8 cellular contexts compared by ENCODE assay signal in genomic region chr14:105420141-105420975, GRCh38. TPM values are rescaled to one million over a fixed set of nuclear protein-coding genes. Genes with fewer than 3 reads are reported as not detected.
DNase-seq lines count a peak whose midpoint lies in the region; ATAC-seq lines count a peak whose summit lies in the region.

No MANE protein-coding gene starts in this region.

- peak overlapping the region; percentile 92 for H3K27ac Mint-ChIP-seq in activated CD4-positive, alpha-beta T cell treated with anti-CD3 and anti-CD28 coated beads, Interleukin-2, amount 10 ng/mL, durations not matched to agents 24 days and 14 days
- peak overlapping the region; percentile 83 for H3K27ac Mint-ChIP-seq in activated naive CD4-positive, alpha-beta T cell treated with anti-CD3 and anti-CD28 coated beads, Interleukin-2, amount 10 ng/mL, durations not matched to agents 7 days and 5 days
- H3K27ac Mint-ChIP-seq in stimulated activated naive CD8-positive, alpha-beta T cell treated with anti-CD3 and anti-CD28 coated beads, Interleukin-15, Interleukin-2, amounts not matched to agents 100 ng/mL and 50 ng/mL, for 24 hours: peak overlapping the region; percentile 94

- H3K36me3 Mint-ChIP-seq in activated CD4-positive, alpha-beta T cell treated with anti-CD3 and anti-CD28 coated beads, Interleukin-2, amount 10 ng/mL, durations not matched to agents 24 days and 14 days (ENCODE audit: low read depth): peaks cover 14% of the 10 kb centered on the region
- peaks cover 6% of the 10 kb centered on the region for H3K36me3 Mint-ChIP-seq in activated naive CD4-positive, alpha-beta T cell treated with anti-CD3 and anti-CD28 coated beads, Interleukin-2, amount 10 ng/mL, durations not matched to agents 7 days and 5 days
- H3K36me3 Mint-ChIP-seq in stimulated activated naive CD8-positive, alpha-beta T cell treated with anti-CD3 and anti-CD28 coated beads, Interleukin-15, Interleukin-2, amounts not matched to agents 100 ng/mL and 50 ng/mL, for 24 hours (ENCODE audit: low read depth): peaks cover 24% of the 10 kb centered on the region

- no peaks in the 10 kb centered on the region for H3K9me3 ChIP-seq in iPS-20b (ENCODE audit: insufficient read depth, low read depth, low read length)

- peak overlapping the region; percentile 94 for H3K4me3 Mint-ChIP-seq in activated CD4-positive, alpha-beta T cell treated with anti-CD3 and anti-CD28 coated beads, Interleukin-2, amount 10 ng/mL, durations not matched to agents 24 days and 14 days
- peak overlapping the region; percentile 85 for H3K4me3 Mint-ChIP-seq in activated naive CD4-positive, alpha-beta T cell treated with anti-CD3 and anti-CD28 coated beads, Interleukin-2, amount 10 ng/mL, durations not matched to agents 7 days and 5 days
- peak overlapping the region; percentile 90 for H3K4me3 Mint-ChIP-seq in stimulated activated naive CD8-positive, alpha-beta T cell treated with anti-CD3 and anti-CD28 coated beads, Interleukin-15, Interleukin-2, amounts not matched to agents 100 ng/mL and 50 ng/mL, for 24 hours

- H3K27ac ChIP-seq in iPS-20b (ENCODE audit: low read length): peak overlapping the region; percentile 87

- intact Hi-C loops in activated CD4-positive, alpha-beta T cell treated with anti-CD3 and anti-CD28 coated beads, Interleukin-2, amount 10 ng/mL, durations not matched to agents 24 days and 14 days (cut with micrococcal nuclease): no loop called here

- no peaks in the 10 kb centered on the region for H3K9me3 Mint-ChIP-seq in activated CD4-positive, alpha-beta T cell treated with anti-CD3 and anti-CD28 coated beads, Interleukin-2, amount 10 ng/mL, durations not matched to agents 24 days and 14 days
- no peaks in the 10 kb centered on the region for H3K9me3 Mint-ChIP-seq in activated naive CD4-positive, alpha-beta T cell treated with anti-CD3 and anti-CD28 coated beads, Interleukin-2, amount 10 ng/mL, durations not matched to agents 7 days and 5 days
- H3K9me3 Mint-ChIP-seq in stimulated activated naive CD8-positive, alpha-beta T cell treated with anti-CD3 and anti-CD28 coated beads, Interleukin-15, Interleukin-2, amounts not matched to agents 100 ng/mL and 50 ng/mL, for 24 hours: no peaks in the 10 kb centered on the region

- peak overlapping the region; percentile 97 for H3K9ac ChIP-seq in iPS-20b (ENCODE audit: low read depth, low read length)

- no peaks in the 10 kb centered on the region for H3K27me3 Mint-ChIP-seq in activated CD4-positive, alpha-beta T cell treated with anti-CD3 and anti-CD28 coated beads, Interleukin-2, amount 10 ng/mL, durations not matched to agents 24 days and 14 days
- peaks cover 15% of the 10 kb centered on the region for H3K27me3 Mint-ChIP-seq in activated naive CD4-positive, alpha-beta T cell treated with anti-CD3 and anti-CD28 coated beads, Interleukin-2, amount 10 ng/mL, durations not matched to agents 7 days and 5 days
- no peaks in the 10 kb centered on the region for H3K27me3 Mint-ChIP-seq in stimulated activated naive CD8-positive, alpha-beta T cell treated with anti-CD3 and anti-CD28 coated beads, Interleukin-15, Interleukin-2, amounts not matched to agents 100 ng/mL and 50 ng/mL, for 24 hours

- H3K36me3 ChIP-seq in iPS-20b (ENCODE audit: insufficient read depth, low read depth, low read length): peaks cover 24% of the 10 kb centered on the region; the same call in 1 of the 2 replicates

- 0 out of 2 replicates have a peak, but pooled peaks cover 7% of the 10 kb centered on the region for H3K27me3 ChIP-seq in iPS-20b (ENCODE audit: insufficient read depth, low read length)

- H3K4me1 ChIP-seq in iPS-20b (ENCODE audit: insufficient read depth, low read length): peaks cover 3% of the 10 kb centered on the region; the same call in 1 of the 2 replicates

- ATAC-seq in GM21825 (IDR thresholded peaks at IDR 0.05; ENCODE audit: unreplicated experiment): no peak

- CTCF ChIA-PET in activated naive CD4-positive, alpha-beta T cell treated with anti-CD3 and anti-CD28 coated beads, Interleukin-2, amount 10 ng/mL, durations not matched to agents 7 days and 5 days (lab: Charles Lee): no interaction called here

- DNase-seq in activated CD4-positive, alpha-beta T cell treated with anti-CD3 and anti-CD28 coated beads, Interleukin-2, amount 10 ng/mL, durations not matched to agents 24 days and 14 days: peak; percentile 68
- no peak for DNase-seq in activated CD4-positive, alpha-beta T cell treated with anti-CD3 and anti-CD28 coated beads, Interleukin-2, amount 50 U/mL, for 1 hour
- peak; percentile 47 for DNase-seq in activated naive CD4-positive, alpha-beta T cell treated with anti-CD3 and anti-CD28 coated beads, Interleukin-2, amount 10 ng/mL, durations not matched to agents 7 days and 5 days
- DNase-seq in cerebellar nuclear complex (lab: John Stamatoyannopoulos, UW): no peak
- DNase-seq in NCI-H1105 (lab: John Stamatoyannopoulos, UW): no peak

- H3K4me3 ChIP-seq in iPS-20b (ENCODE audit: low read length): peak overlapping the region; percentile 89

- peaks cover 23% of the 10 kb centered on the region for H3K4me1 Mint-ChIP-seq in activated CD4-positive, alpha-beta T cell treated with anti-CD3 and anti-CD28 coated beads, Interleukin-2, amount 10 ng/mL, durations not matched to agents 24 days and 14 days
- H3K4me1 Mint-ChIP-seq in activated naive CD4-positive, alpha-beta T cell treated with anti-CD3 and anti-CD28 coated beads, Interleukin-2, amount 10 ng/mL, durations not matched to agents 7 days and 5 days: peaks cover 36% of the 10 kb centered on the region
- H3K4me1 Mint-ChIP-seq in stimulated activated naive CD8-positive, alpha-beta T cell treated with anti-CD3 and anti-CD28 coated beads, Interleukin-15, Interleukin-2, amounts not matched to agents 100 ng/mL and 50 ng/mL, for 24 hours (ENCODE audit: low read depth): peaks cover 27% of the 10 kb centered on the region

RNA-seq across cellular contexts. Expression of gene MTA1, which starts 0.7 kb away (rescaled TPM):
- total RNA-seq in activated CD4-positive, alpha-beta T cell treated with anti-CD3 and anti-CD28 coated beads, Interleukin-2, amount 10 ng/mL, durations not matched to agents 24 days and 14 days: 187 and 192 TPM in 2 replicates

RNA-seq across cellular contexts. Expression of gene TEX22, which starts 22.0 kb away (rescaled TPM):
- total RNA-seq in activated CD4-positive, alpha-beta T cell treated with anti-CD3 and anti-CD28 coated beads, Interleukin-2, amount 10 ng/mL, durations not matched to agents 24 days and 14 days: 5.7 and 6.4 TPM in 2 replicates

RNA-seq across cellular contexts. Expression of gene CRIP2, which starts 54.3 kb away (rescaled TPM):
- total RNA-seq in activated CD4-positive, alpha-beta T cell treated with anti-CD3 and anti-CD28 coated beads, Interleukin-2, amount 10 ng/mL, durations not matched to agents 24 days and 14 days: 0.37 and 0.43 TPM in 2 replicates

Comparison
In these comparisons a context has a peak if more than half of its experiments do, and no peak if none do; other contexts are left out.
1. DNase-seq: peak in activated CD4-positive, alpha-beta T cell treated with anti-CD3 and anti-CD28 coated beads, Interleukin-2, amount 10 ng/mL, durations not matched to agents 24 days and 14 days (single experiment) and activated naive CD4-positive, alpha-beta T cell treated with anti-CD3 and anti-CD28 coated beads, Interleukin-2, amount 10 ng/mL, durations not matched to agents 7 days and 5 days (single experiment); none in activated CD4-positive, alpha-beta T cell treated with anti-CD3 and anti-CD28 coated beads, Interleukin-2, amount 50 U/mL, for 1 hour (single experiment), cerebellar nuclear complex (0 of 2) and NCI-H1105 (single experiment).
2. Peak in every context shown above with its lines, with median percentiles within 50 percentile points of each other: H3K27ac Mint-ChIP-seq and H3K4me3 Mint-ChIP-seq.